1 cellular context compared by ENCODE assay signal in the genomic region with DNA sequence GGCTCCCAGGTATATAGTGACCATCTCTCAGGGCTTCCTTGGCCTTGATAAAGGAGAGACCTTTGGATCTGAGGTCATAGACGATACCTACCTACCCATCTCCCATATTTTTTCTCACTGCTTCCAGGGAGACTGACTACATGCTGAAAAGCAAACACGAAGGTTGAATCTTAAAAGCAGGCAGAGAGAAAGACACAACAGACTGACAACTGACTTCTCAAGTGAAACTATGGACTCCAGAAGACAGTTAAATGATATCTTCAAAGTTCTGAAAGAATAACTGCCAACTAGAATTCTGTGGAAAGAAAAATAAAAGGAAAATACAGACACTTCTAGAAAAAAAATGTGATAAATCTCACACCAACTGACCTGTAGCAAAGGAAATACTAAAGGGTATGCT.
TF ChIP-seq lines count a peak whose summit lies in the region.

No MANE protein-coding gene starts in this region.

TF ChIP-seq in GM12878, 131 proteins besides CTCF, POLR2A, EP300 and RAD21 (continued from another document):
- no peak for TF ChIP-seq GATAD2B (conservative IDR thresholded peaks at IDR 0.05; ENCODE audit: low read depth)
